Comparison of ENCODE assay signal across 1 cellular context in genomic region chr2:27212626-27213471, GRCh38.
TF ChIP-seq lines count a peak whose summit lies in the region.

No MANE protein-coding gene starts in this region.

TF ChIP-seq in K562, 482 proteins besides CTCF, POLR2A, EP300 and RAD21 (continues in another document):
- TF ChIP-seq ZFP91 (CRISPR knock-in tag; IDR thresholded peaks at IDR 0.05), result no peak
- 0 out of 2 replicates have a peak, but pooled peaks have one; percentile 20 for TF ChIP-seq ELF4 (CRISPR knock-in tag; IDR thresholded peaks at IDR 0.05)
- TF ChIP-seq RBBP5 (IDR thresholded peaks at IDR 0.05; ENCODE audit: borderline replicate concordance, insufficient read depth, low read length, poor library complexity, severe bottlenecking), result peak; percentile 28
- TF ChIP-seq RCOR1 (IDR thresholded peaks at IDR 0.05; ENCODE audit: borderline replicate concordance in 1 of 2, low read depth in 2 of 2, low read length in 2 of 2), result 0 out of 4 replicates have a peak, but pooled peaks of 1 of the 2 experiments have one; percentile 15
- peak in 1 of 2 experiments; percentile 67 for TF ChIP-seq AFF1 (IDR thresholded peaks at IDR 0.05; ENCODE audit: low read depth in 1 of 2, partially characterized antibody in 2 of 2)
- peak in 1 of 2 experiments; percentile 44; a peak in 2 of 4 replicates for TF ChIP-seq NRF1 (conservative IDR thresholded peaks at IDR 0.05 in 1 of 2, IDR thresholded peaks at IDR 0.05 in 1 of 2)
- 0 out of 2 replicates have a peak, but pooled peaks have one; percentile 15 for TF ChIP-seq FOSL1 (tag; conservative IDR thresholded peaks at IDR 0.05)
- no peak for TF ChIP-seq SLC30A9 (CRISPR knock-in tag; IDR thresholded peaks at IDR 0.05)
- TF ChIP-seq ZNF277 (CRISPR knock-in tag; IDR thresholded peaks at IDR 0.05; ENCODE audit: borderline replicate concordance), result no peak
- TF ChIP-seq EHMT2 (IDR thresholded peaks at IDR 0.05), result no peak
- TF ChIP-seq GTF2E2 (tag; IDR thresholded peaks at IDR 0.05), result peak; percentile 6; the same call in 1 of the 2 replicates
- TF ChIP-seq CBFA2T2 (conservative IDR thresholded peaks at IDR 0.05), result no peak
- TF ChIP-seq STAT5A (IDR thresholded peaks at IDR 0.05; ENCODE audit: borderline replicate concordance, low read length), result no peak
- no peak for TF ChIP-seq NFYB (IDR thresholded peaks at IDR 0.05; ENCODE audit: extremely low read depth, insufficient read length)
- TF ChIP-seq ASH1L (IDR thresholded peaks at IDR 0.05; ENCODE audit: borderline replicate concordance, low read depth, partially characterized antibody), result no peak
- no peak for TF ChIP-seq SIN3B (IDR thresholded peaks at IDR 0.05; ENCODE audit: low read depth)
- 0 out of 2 replicates have a peak, but pooled peaks have one; percentile 4 for TF ChIP-seq EP400 (IDR thresholded peaks at IDR 0.05)
- no peak for TF ChIP-seq THAP7 (CRISPR knock-in tag; IDR thresholded peaks at IDR 0.05)
- 0 out of 4 replicates have a peak, but pooled peaks of 1 of the 2 experiments have one; percentile 16 for TF ChIP-seq ARNT (IDR thresholded peaks at IDR 0.05)
- TF ChIP-seq ZNF511 (CRISPR knock-in tag; IDR thresholded peaks at IDR 0.05), result no peak
- TF ChIP-seq CBFA2T3 (IDR thresholded peaks at IDR 0.05), result no peak
- peak; percentile 1 for TF ChIP-seq GTF2B (IDR thresholded peaks at IDR 0.05; ENCODE audit: extremely low read depth, insufficient read length)
- no peak for TF ChIP-seq BRF1 (IDR thresholded peaks at IDR 0.05; ENCODE audit: borderline replicate concordance, extremely low read depth, insufficient read length)
- no peak for TF ChIP-seq CHD2 (IDR thresholded peaks at IDR 0.05; ENCODE audit: low read depth, low read length)
- TF ChIP-seq TSHZ1 (CRISPR knock-in tag; IDR thresholded peaks at IDR 0.05), result no peak
- TF ChIP-seq SMARCA4 (IDR thresholded peaks at IDR 0.05), result no peak
- TF ChIP-seq SAP30 (IDR thresholded peaks at IDR 0.05; ENCODE audit: borderline replicate concordance, insufficient read depth, low read depth, low read length, poor library complexity, severe bottlenecking), result no peak
- TF ChIP-seq DACH1 (IDR thresholded peaks at IDR 0.05; ENCODE audit: partially characterized antibody), result no peak
- no peak for TF ChIP-seq AFF4 (CRISPR knock-in tag; IDR thresholded peaks at IDR 0.05)
- TF ChIP-seq ZMIZ1 (IDR thresholded peaks at IDR 0.05; ENCODE audit: low read depth in 2 of 2, low read length in 2 of 2), result no peak
- TF ChIP-seq PRPF4 (IDR thresholded peaks at IDR 0.05; ENCODE audit: insufficient read depth, low read depth, low read length, poor library complexity, severe bottlenecking), result no peak
- no peak for TF ChIP-seq DDX20 (tag; IDR thresholded peaks at IDR 0.05; ENCODE audit: low read depth)
- TF ChIP-seq POU5F1 (IDR thresholded peaks at IDR 0.05; ENCODE audit: borderline replicate concordance, low read depth, low read length, partially characterized antibody), result no peak
- no peak for TF ChIP-seq SP1 (CRISPR knock-in tag; IDR thresholded peaks at IDR 0.05)
- no peak for TF ChIP-seq KDM5B (IDR thresholded peaks at IDR 0.05; ENCODE audit: insufficient replicate concordance, low read depth, low read length)
- TF ChIP-seq HNRNPLL (IDR thresholded peaks at IDR 0.05; ENCODE audit: low read depth, low read length, poor library complexity, severe bottlenecking), result peak; percentile 69
- TF ChIP-seq RBM17 (IDR thresholded peaks at IDR 0.05; ENCODE audit: borderline replicate concordance, low read depth, low read length), result no peak
- TF ChIP-seq HDAC1 (IDR thresholded peaks at IDR 0.05), result no peak
- no peak for TF ChIP-seq CBX1 (IDR thresholded peaks at IDR 0.05; ENCODE audit: low read depth)
- TF ChIP-seq ILF3 (IDR thresholded peaks at IDR 0.05; ENCODE audit: borderline replicate concordance), result no peak
- peak; percentile 91 for TF ChIP-seq CEBPB (tag; IDR thresholded peaks at IDR 0.05)
- no peak for TF ChIP-seq ZNF184 (CRISPR knock-in tag; IDR thresholded peaks at IDR 0.05)
- TF ChIP-seq ZBTB7A (IDR thresholded peaks at IDR 0.05; ENCODE audit: borderline replicate concordance, control insufficient read depth, low read depth, low read length), result no peak
